Comparison of ENCODE assay signal across 1 cellular context in genomic region chrX:316351-317325, GRCh38.
TF ChIP-seq lines count a peak whose summit lies in the region.

No MANE protein-coding gene starts in this region.

TF ChIP-seq in K562, 482 proteins besides CTCF, POLR2A, EP300 and RAD21:
- no peak for TF ChIP-seq IFI16 (CRISPR knock-in tag; IDR thresholded peaks at IDR 0.05)
- TF ChIP-seq RBFOX2 (IDR thresholded peaks at IDR 0.05; ENCODE audit: low read depth, low read length) = peak; percentile 47; the same call in 1 of the 2 replicates
TF ChIP-seq in K562: peak in this region for 1.
